Comparison of ENCODE assay signal across 8 cellular contexts in the genomic region with DNA sequence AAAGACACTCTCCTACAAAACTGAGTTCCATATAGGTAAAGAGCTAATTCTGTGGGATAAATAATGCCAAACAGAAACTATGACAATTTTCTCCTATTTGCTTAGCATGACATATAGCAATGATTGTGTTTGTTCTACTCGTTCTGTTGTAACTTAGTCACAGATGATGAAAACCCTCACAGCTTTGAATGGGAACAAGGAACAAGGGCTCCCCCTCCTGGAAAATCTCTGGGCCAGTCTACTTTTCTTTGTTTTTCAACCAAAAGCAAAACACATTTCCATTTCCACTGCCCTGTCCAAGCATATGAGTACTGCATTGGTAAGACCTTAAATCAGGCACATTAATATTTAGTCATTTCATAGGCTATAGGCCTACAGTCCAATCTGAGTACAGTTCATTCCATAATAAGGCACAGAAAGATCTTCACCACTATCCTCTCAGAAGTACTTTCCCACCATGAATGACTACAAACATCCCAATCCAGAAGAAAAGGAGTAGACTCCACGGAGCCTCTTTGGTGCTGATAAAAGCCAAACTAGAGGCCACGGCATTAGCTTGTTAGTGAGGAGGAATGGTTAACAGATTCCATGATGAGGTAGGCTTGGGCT.
DNase-seq lines count a peak whose midpoint lies in the region; ATAC-seq and TF ChIP-seq lines count a peak whose summit lies in the region.

No MANE protein-coding gene starts in this region.

- TF ChIP-seq EP300 in transverse colon (IDR thresholded peaks at IDR 0.05; ENCODE audit: low read depth): no peak

- TF ChIP-seq POLR2A in right lobe of liver (IDR thresholded peaks at IDR 0.05) (no peak), transverse colon (IDR thresholded peaks at IDR 0.05) (no peak)

- CTCF ChIA-PET in Calu3 (lab: Charles Lee): interaction anchor here (0.7 to 1.4 kb wide), 6 partner anchors 22 to 1190 kb away, joined by 3 to 4 read pairs (median 3); a partner anchor contains a TSS

- H3K79me2 ChIP-seq in OCI-LY3 (ENCODE audit: low read length): no peaks in the 10 kb centered on the region

- no peaks in the 10 kb centered on the region for H3K9me3 Mint-ChIP-seq in Calu3 (ENCODE audit: low read depth, unreplicated experiment)

- H4K20me1 ChIP-seq in OCI-LY3 (ENCODE audit: insufficient read depth, low read length): no peaks in the 10 kb centered on the region

- no peak overlapping the region for H3K4me3 ChIP-seq in OCI-LY3 (ENCODE audit: low read length)
- no peak overlapping the region for H3K4me3 ChIP-seq in colonic mucosa
- H3K4me3 ChIP-seq in right lobe of liver: no peak overlapping the region
- no peak overlapping the region for H3K4me3 ChIP-seq in transverse colon

- no peaks in the 10 kb centered on the region for H3K4me1 Mint-ChIP-seq in Calu3 (ENCODE audit: low read depth, unreplicated experiment)

- DNase-seq in Calu3: peak; percentile 59
- peak; percentile 83 for DNase-seq in HCEC 1CT
- peak; percentile 61 for DNase-seq in colonic mucosa
- DNase-seq in right lobe of liver: peak in 1 of 3 donors; percentile 53
- peak; percentile 43 for DNase-seq in transverse colon
- no peak for DNase-seq in activated T-cell treated with anti-CD3 and anti-CD28 coated beads for 4 hours
- no peak for DNase-seq in DMS79 (lab: John Stamatoyannopoulos, UW)

- no peaks in the 10 kb centered on the region for H3K4me1 ChIP-seq in OCI-LY3 (ENCODE audit: low read length)
- H3K4me1 ChIP-seq in colonic mucosa: no peaks in the 10 kb centered on the region
- H3K4me1 ChIP-seq in right lobe of liver: no peaks in the 10 kb centered on the region
- H3K4me1 ChIP-seq in transverse colon: peaks cover 4 to 27% (median 7%) of the 10 kb centered on the region in 4 donors

- H3K27me3 ChIP-seq in OCI-LY3 (ENCODE audit: low read depth, low read length) (no peaks in the 10 kb centered on the region), colonic mucosa (no peaks in the 10 kb centered on the region), right lobe of liver (no peaks in the 10 kb centered on the region), transverse colon (no peaks in the 10 kb centered on the region)

- H3K27ac Mint-ChIP-seq in Calu3 (ENCODE audit: unreplicated experiment): no peak overlapping the region

- no peak overlapping the region for H3K4me2 ChIP-seq in OCI-LY3 (ENCODE audit: low read length)

- no peak overlapping the region for H2AFZ ChIP-seq in OCI-LY3 (ENCODE audit: low read depth, low read length)

- H3K9ac ChIP-seq in OCI-LY3 (ENCODE audit: low read length) (no peak overlapping the region), colonic mucosa (ENCODE audit: low read depth in 2 of 2, low read length in 2 of 2) (no peak overlapping the region)

- intact Hi-C loops in Calu3 (cut with micrococcal nuclease; ENCODE audit: unreplicated experiment) (loop anchor here (2.0 to 5.0 kb wide), 5 partner anchors 49 to 1190 kb away; no protein-coding TSS in a partner anchor), colonic mucosa (cut with DNase I) (no loop called here), right lobe of liver (cut with DNase I) (no loop called here), transverse colon (cut with DNase I; ENCODE audit: low total_unique reads) (loop anchor here (10.0 kb wide), 1 partner anchor 817 kb away; no protein-coding TSS in a partner anchor)

- no peak overlapping the region for H3K27ac ChIP-seq in OCI-LY3 (ENCODE audit: low read length)
- H3K27ac ChIP-seq in colonic mucosa: no peak overlapping the region
- H3K27ac ChIP-seq in right lobe of liver: no peak overlapping the region
- no peak overlapping the region for H3K27ac ChIP-seq in transverse colon

- WGBS in right lobe of liver (ENCODE audit: insufficient coverage, low coverage, low lambda C conversion rate, missing lambda C conversion rate): 0% methylated on average over 1 of the region's 3 CpGs
- WGBS in transverse colon (ENCODE audit: low coverage in 1 of 2), 2 donors: 25 to 50% methylated on average over 2 to 3 of the region's 3 CpGs

- no TSS peak for BruUV-seq in Calu3 (replicated peaks; lab: Mats Ljungman, UMichigan)

- peak; percentile 78 to 95 (median 88) for ATAC-seq in right lobe of liver

- no peak overlapping the region for H3K4me3 Mint-ChIP-seq in Calu3 (ENCODE audit: low read depth, unreplicated experiment)

- H3K9me3 ChIP-seq in OCI-LY3 (ENCODE audit: insufficient read depth, low read length): no peaks in the 10 kb centered on the region
- no peaks in the 10 kb centered on the region for H3K9me3 ChIP-seq in colonic mucosa
- no peaks in the 10 kb centered on the region for H3K9me3 ChIP-seq in right lobe of liver
- H3K9me3 ChIP-seq in transverse colon: no peaks in the 10 kb centered on the region

- no peaks in the 10 kb centered on the region for H3K27me3 Mint-ChIP-seq in Calu3 (ENCODE audit: unreplicated experiment)

- H3K36me3 Mint-ChIP-seq in Calu3 (ENCODE audit: insufficient read depth, unreplicated experiment): no peaks in the 10 kb centered on the region

- no peaks in the 10 kb centered on the region for H3K36me3 ChIP-seq in OCI-LY3 (replicated peaks; ENCODE audit: low read depth, low read length)
- no peaks in the 10 kb centered on the region for H3K36me3 ChIP-seq in colonic mucosa
- H3K36me3 ChIP-seq in right lobe of liver: no peaks in the 10 kb centered on the region
- H3K36me3 ChIP-seq in transverse colon: no peaks in the 10 kb centered on the region

- in situ Hi-C loops in transverse colon (cut with MboI; ENCODE audit: low pct_ligation_motif_present in 1 of 4, low pct_unique_long_range_greater_than_20kb in 1 of 4, low sequenced_read_pairs in 3 of 4): no loop called here

- peak; percentile 55 for TF ChIP-seq CTCF in Calu3 (IDR thresholded peaks at IDR 0.05; ENCODE audit: unreplicated experiment)
- TF ChIP-seq CTCF in OCI-LY3 (IDR thresholded peaks at IDR 0.05; ENCODE audit: low read depth, low read length): peak; percentile 65
- peak; percentile 44 for TF ChIP-seq CTCF in colonic mucosa (IDR thresholded peaks at IDR 0.05)
- TF ChIP-seq CTCF in right lobe of liver (IDR thresholded peaks at IDR 0.05): peak; percentile 60 to 70 (median 68)
- peak; percentile 42 to 58 (median 46) for TF ChIP-seq CTCF in transverse colon (IDR thresholded peaks at IDR 0.05)

Comparison
In these comparisons a context has a peak if more than half of its experiments do, and no peak if none do; other contexts are left out.
1. DNase-seq: peak in Calu3 (single experiment), HCEC 1CT (single experiment), colonic mucosa (single experiment) and transverse colon (single experiment); none in activated T-cell treated with anti-CD3 and anti-CD28 coated beads for 4 hours (single experiment) and DMS79 (single experiment).
2. intact Hi-C loops: an anchor here in Calu3 (2.0 to 5.0 kb wide) and transverse colon (10.0 kb wide); none called in colonic mucosa and right lobe of liver.
3. Peak in every context shown above with its lines, with median percentiles within 50 percentile points of each other: CTCF ChIP-seq.